In genomic region chr4:143721317-143721716, GRCh38 we compare ENCODE assay signal across 21 cellular contexts.
"Had no signal": no experiment of that assay in that cellular context is flagged by ENCODE, and none has a peak within 500 bp of the region (broad histone marks: within the 10 kb centered on the region; RNA-seq: fewer than 3 reads in every experiment).

No MANE protein-coding gene starts in this region.

- H3K4me3 ChIP-seq: colonic mucosa, mucosa of descending colon, right atrium auricular region, skin epidermis, vagina had no signal

- ATAC-seq: activated CD4-positive, CD25-positive, alpha-beta regulatory T cell treated with anti-CD3 and anti-CD28 coated beads, Interleukin-2, amount 50 U/mL, for 24 hours; activated naive CD8-positive, alpha-beta T cell treated with anti-CD3 and anti-CD28 coated beads, Interleukin-2, amount 50 U/mL, for 24 hours; left ventricle myocardium superior; mucosa of descending colon; stimulated activated naive CD8-positive, alpha-beta T cell treated with anti-CD3 and anti-CD28 coated beads, Interleukin-15, amount 100 ng/mL, for 72 hours had no signal

- DNase-seq: activated CD4-positive, alpha-beta T cell treated with anti-CD3 and anti-CD28 coated beads, Interleukin-2, amount 50 U/mL, for 1 hour; activated CD8-positive, alpha-beta memory T cell treated with anti-CD3 and anti-CD28 coated beads for 24 hours; activated CD8-positive, alpha-beta memory T cell treated with anti-CD3 and anti-CD28 coated beads, Interleukin-2, amount 50 U/mL, for 48 hours; activated effector memory CD4-positive, alpha-beta T cell treated with Interleukin-2 at 50 U/mL for 16 hours; activated naive CD4-positive, alpha-beta T cell treated with anti-CD3 and anti-CD28 coated beads, Interleukin-2, amount 10 ng/mL, durations not matched to agents 7 days and 5 days; activated naive CD8-positive, alpha-beta T cell treated with anti-CD3 and anti-CD28 coated beads, Interleukin-2, amount 50 U/mL, for 24 hours; activated T-cell treated with anti-CD3 and anti-CD28 coated beads, Interleukin-2, amount 50 U/mL, for 48 hours; aorta; colonic mucosa; immature natural killer cell; kidney glomerular epithelial cell; left ventricle myocardium superior; mucosa of descending colon; naive B cell; stimulated activated CD4-positive, alpha-beta T cell treated with anti-CD3 and anti-CD28 coated beads, Interleukin-4, amount 100 ng/mL, for 1 hour; stimulated activated naive CD8-positive, alpha-beta T cell treated with anti-CD3 and anti-CD28 coated beads, Interleukin-15, amount 100 ng/mL, for 72 hours; trophoblast cell had no signal
